1 cellular context compared by ENCODE assay signal in the genomic region with DNA sequence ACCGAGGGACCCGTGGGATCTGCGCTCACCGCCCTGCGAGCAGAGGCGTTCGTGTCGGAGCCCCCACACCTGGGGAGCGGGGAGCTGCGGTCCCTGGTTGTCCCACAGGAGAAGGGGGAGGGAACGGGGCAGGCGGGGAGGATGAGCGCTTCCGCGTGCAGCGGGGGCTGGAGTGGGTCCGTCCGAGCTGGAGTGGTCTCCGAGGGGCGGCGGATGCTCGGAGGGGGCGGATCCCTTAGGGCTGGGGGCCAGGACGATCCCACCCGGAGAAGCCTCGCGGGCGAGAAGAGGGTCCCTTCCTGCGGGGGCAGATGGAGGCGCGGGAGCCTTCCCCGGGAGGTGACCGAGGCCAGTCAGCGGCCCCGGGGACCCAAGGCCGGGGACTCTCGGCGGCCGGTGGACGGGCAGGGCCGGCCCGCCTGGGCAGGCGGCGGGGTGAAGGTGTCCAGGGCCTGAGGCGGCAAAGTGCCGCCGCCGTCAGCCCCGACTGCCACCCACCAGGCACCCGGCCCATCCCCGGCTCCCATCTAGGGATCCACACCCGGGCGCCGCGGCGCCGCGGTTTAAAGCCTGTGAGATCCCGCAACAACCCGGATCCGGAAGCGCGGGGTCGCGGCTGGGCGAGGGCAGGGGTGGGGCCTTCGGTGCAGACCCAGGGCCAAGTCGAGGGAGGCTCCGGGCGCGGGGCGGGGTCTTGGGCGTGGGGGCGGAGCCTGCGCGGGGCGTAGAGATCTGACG.
TF ChIP-seq lines count a peak whose summit lies in the region.

No MANE protein-coding gene starts in this region.

TF ChIP-seq in K562, 482 proteins besides CTCF, POLR2A, EP300 and RAD21 (continues in another document):
- TF ChIP-seq NELFE (IDR thresholded peaks at IDR 0.05; ENCODE audit: insufficient read depth, insufficient read length) (no peak), ZNF175 (CRISPR knock-in tag; IDR thresholded peaks at IDR 0.05; ENCODE audit: low read depth) (no peak), NRF1 (conservative IDR thresholded peaks at IDR 0.05 in 1 of 2, IDR thresholded peaks at IDR 0.05 in 1 of 2) (peak; percentile 87 to 88), CCAR2 (IDR thresholded peaks at IDR 0.05; ENCODE audit: low read depth, low read length) (no peak), ZKSCAN1 (IDR thresholded peaks at IDR 0.05; ENCODE audit: low read depth, low read length) (no peak), ZNF644 (tag; IDR thresholded peaks at IDR 0.05; ENCODE audit: low read depth) (no peak), MAZ (CRISPR knock-in tag; conservative IDR thresholded peaks at IDR 0.05 in 1 of 2, IDR thresholded peaks at IDR 0.05 in 1 of 2) (peak; percentile 40 to 56; a peak in 3 of 4 replicates), ZC3H11A (IDR thresholded peaks at IDR 0.05; ENCODE audit: low read depth, low read length) (no peak), NUFIP1 (IDR thresholded peaks at IDR 0.05; ENCODE audit: partially characterized antibody) (no peak), HMG20B (CRISPR knock-in tag; IDR thresholded peaks at IDR 0.05) (no peak), ZFP36 (IDR thresholded peaks at IDR 0.05; ENCODE audit: low read depth, low read length, partially characterized antibody) (no peak), FIP1L1 (IDR thresholded peaks at IDR 0.05; ENCODE audit: low read depth, low read length, poor library complexity, severe bottlenecking) (peak; percentile 59), LEF1 (IDR thresholded peaks at IDR 0.05) (no peak), ZNF766 (CRISPR knock-in tag; conservative IDR thresholded peaks at IDR 0.05) (0 out of 2 replicates have a peak, but pooled peaks have one; percentile 32), ETV5 (CRISPR knock-in tag; IDR thresholded peaks at IDR 0.05; ENCODE audit: low read depth) (no peak), ETV1 (tag; conservative IDR thresholded peaks at IDR 0.05; ENCODE audit: low read depth) (peak; percentile 48; the same call in 1 of the 2 replicates), TAF1 (IDR thresholded peaks at IDR 0.05; ENCODE audit: control insufficient read depth, extremely low read depth, insufficient read depth, low read length, severe bottlenecking) (peak; percentile 69), ETS2 (tag; IDR thresholded peaks at IDR 0.05; ENCODE audit: borderline replicate concordance, poor library complexity, severe bottlenecking) (no peak), NCOA4 (IDR thresholded peaks at IDR 0.05; ENCODE audit: partially characterized antibody) (no peak), ETV6 (IDR thresholded peaks at IDR 0.05; ENCODE audit: borderline replicate concordance in 1 of 2, low read depth in 2 of 2, low read length in 1 of 2) (no peak), ETV6 (CRISPR knock-in tag; IDR thresholded peaks at IDR 0.05; ENCODE audit: borderline replicate concordance) (no peak), RFX1 (IDR thresholded peaks at IDR 0.05) (no peak), ZC3H8 (IDR thresholded peaks at IDR 0.05) (no peak), SIN3B (IDR thresholded peaks at IDR 0.05; ENCODE audit: low read depth) (peak; percentile 87), YBX1 (IDR thresholded peaks at IDR 0.05) (no peak), KAT7 (CRISPR knock-in tag; IDR thresholded peaks at IDR 0.05; ENCODE audit: borderline replicate concordance) (peak; percentile 48; the same call in 1 of the 2 replicates), SIRT6 (IDR thresholded peaks at IDR 0.05; ENCODE audit: low read depth, low read length) (no peak), PHF8 (IDR thresholded peaks at IDR 0.05; ENCODE audit: borderline replicate concordance, low read length) (peak; percentile 85; the same call in 1 of the 2 replicates), IRF2 (CRISPR knock-in tag; IDR thresholded peaks at IDR 0.05) (no peak), NBN (IDR thresholded peaks at IDR 0.05; ENCODE audit: low read depth) (no peak), CHD4 (IDR thresholded peaks at IDR 0.05; ENCODE audit: insufficient read depth, insufficient replicate concordance, low read depth, low read length, poor library complexity, severe bottlenecking) (no peak), TAF7 (tag; IDR thresholded peaks at IDR 0.05) (no peak), XRCC3 (IDR thresholded peaks at IDR 0.05) (no peak), GABPB1 (CRISPR knock-in tag; IDR thresholded peaks at IDR 0.05) (peak; percentile 88), ZNF232 (CRISPR knock-in tag; IDR thresholded peaks at IDR 0.05) (peak; percentile 8; the same call in 1 of the 2 replicates)
- TF ChIP-seq, protein P1, sequence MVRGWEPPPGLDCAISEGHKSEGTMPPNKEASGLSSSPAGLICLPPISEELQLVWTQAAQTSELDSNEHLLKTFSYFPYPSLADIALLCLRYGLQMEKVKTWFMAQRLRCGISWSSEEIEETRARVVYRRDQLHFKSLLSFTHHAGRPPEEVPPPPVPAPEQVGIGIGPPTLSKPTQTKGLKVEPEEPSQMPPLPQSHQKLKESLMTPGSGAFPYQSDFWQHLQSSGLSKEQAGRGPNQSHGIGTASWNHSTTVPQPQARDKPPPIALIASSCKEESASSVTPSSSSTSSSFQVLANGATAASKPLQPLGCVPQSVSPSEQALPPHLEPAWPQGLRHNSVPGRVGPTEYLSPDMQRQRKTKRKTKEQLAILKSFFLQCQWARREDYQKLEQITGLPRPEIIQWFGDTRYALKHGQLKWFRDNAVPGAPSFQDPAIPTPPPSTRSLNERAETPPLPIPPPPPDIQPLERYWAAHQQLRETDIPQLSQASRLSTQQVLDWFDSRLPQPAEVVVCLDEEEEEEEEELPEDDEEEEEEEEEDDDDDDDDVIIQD (CRISPR knock-in tag; IDR thresholded peaks at IDR 0.05): no peak
- TF ChIP-seq, protein P2, sequence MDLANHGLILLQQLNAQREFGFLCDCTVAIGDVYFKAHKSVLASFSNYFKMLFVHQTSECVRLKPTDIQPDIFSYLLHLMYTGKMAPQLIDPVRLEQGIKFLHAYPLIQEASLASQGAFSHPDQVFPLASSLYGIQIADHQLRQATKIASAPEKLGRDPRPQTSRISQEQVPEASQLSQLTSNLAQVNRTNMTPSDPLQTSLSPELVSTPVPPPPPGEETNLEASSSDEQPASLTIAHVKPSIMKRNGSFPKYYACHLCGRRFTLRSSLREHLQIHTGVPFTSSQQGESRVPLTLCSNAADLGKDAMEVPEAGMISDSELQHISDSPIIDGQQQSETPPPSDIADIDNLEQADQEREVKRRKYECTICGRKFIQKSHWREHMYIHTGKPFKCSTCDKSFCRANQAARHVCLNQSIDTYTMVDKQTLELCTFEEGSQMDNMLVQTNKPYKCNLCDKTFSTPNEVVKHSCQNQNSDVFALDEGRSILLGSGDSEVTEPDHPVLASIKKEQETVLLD (IDR thresholded peaks at IDR 0.05): peak; percentile 24; the same call in 1 of the 2 replicates
- TF ChIP-seq, protein P3, sequence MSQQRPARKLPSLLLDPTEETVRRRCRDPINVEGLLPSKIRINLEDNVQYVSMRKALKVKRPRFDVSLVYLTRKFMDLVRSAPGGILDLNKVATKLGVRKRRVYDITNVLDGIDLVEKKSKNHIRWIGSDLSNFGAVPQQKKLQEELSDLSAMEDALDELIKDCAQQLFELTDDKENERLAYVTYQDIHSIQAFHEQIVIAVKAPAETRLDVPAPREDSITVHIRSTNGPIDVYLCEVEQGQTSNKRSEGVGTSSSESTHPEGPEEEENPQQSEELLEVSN (IDR thresholded peaks at IDR 0.05; ENCODE audit: borderline replicate concordance in 1 of 2, extremely low read depth in 1 of 2, insufficient read depth in 1 of 2, insufficient read length in 1 of 2, low read depth in 1 of 2, low read length in 1 of 2, poor library complexity in 1 of 2, severe bottlenecking in 1 of 2): peak in 1 of 2 experiments; percentile 7
- TF ChIP-seq, protein P4, sequence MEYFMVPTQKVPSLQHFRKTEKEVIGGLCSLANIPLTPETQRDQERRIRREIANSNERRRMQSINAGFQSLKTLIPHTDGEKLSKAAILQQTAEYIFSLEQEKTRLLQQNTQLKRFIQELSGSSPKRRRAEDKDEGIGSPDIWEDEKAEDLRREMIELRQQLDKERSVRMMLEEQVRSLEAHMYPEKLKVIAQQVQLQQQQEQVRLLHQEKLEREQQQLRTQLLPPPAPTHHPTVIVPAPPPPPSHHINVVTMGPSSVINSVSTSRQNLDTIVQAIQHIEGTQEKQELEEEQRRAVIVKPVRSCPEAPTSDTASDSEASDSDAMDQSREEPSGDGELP (CRISPR knock-in tag; IDR thresholded peaks at IDR 0.05; ENCODE audit: borderline replicate concordance): peak; percentile 42
- TF ChIP-seq, protein P5, sequence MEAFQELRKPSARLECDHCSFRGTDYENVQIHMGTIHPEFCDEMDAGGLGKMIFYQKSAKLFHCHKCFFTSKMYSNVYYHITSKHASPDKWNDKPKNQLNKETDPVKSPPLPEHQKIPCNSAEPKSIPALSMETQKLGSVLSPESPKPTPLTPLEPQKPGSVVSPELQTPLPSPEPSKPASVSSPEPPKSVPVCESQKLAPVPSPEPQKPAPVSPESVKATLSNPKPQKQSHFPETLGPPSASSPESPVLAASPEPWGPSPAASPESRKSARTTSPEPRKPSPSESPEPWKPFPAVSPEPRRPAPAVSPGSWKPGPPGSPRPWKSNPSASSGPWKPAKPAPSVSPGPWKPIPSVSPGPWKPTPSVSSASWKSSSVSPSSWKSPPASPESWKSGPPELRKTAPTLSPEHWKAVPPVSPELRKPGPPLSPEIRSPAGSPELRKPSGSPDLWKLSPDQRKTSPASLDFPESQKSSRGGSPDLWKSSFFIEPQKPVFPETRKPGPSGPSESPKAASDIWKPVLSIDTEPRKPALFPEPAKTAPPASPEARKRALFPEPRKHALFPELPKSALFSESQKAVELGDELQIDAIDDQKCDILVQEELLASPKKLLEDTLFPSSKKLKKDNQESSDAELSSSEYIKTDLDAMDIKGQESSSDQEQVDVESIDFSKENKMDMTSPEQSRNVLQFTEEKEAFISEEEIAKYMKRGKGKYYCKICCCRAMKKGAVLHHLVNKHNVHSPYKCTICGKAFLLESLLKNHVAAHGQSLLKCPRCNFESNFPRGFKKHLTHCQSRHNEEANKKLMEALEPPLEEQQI (IDR thresholded peaks at IDR 0.05): no peak
- TF ChIP-seq, protein P6, sequence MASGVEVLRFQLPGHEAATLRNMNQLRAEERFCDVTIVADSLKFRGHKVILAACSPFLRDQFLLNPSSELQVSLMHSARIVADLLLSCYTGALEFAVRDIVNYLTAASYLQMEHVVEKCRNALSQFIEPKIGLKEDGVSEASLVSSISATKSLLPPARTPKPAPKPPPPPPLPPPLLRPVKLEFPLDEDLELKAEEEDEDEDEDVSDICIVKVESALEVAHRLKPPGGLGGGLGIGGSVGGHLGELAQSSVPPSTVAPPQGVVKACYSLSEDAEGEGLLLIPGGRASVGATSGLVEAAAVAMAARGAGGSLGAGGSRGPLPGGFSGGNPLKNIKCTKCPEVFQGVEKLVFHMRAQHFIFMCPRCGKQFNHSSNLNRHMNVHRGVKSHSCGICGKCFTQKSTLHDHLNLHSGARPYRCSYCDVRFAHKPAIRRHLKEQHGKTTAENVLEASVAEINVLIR (CRISPR knock-in tag; IDR thresholded peaks at IDR 0.05): no peak
- TF ChIP-seq, protein P7, sequence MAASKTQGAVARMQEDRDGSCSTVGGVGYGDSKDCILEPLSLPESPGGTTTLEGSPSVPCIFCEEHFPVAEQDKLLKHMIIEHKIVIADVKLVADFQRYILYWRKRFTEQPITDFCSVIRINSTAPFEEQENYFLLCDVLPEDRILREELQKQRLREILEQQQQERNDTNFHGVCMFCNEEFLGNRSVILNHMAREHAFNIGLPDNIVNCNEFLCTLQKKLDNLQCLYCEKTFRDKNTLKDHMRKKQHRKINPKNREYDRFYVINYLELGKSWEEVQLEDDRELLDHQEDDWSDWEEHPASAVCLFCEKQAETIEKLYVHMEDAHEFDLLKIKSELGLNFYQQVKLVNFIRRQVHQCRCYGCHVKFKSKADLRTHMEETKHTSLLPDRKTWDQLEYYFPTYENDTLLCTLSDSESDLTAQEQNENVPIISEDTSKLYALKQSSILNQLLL (CRISPR knock-in tag; IDR thresholded peaks at IDR 0.05; ENCODE audit: borderline replicate concordance): no peak
- TF ChIP-seq, protein P8, sequence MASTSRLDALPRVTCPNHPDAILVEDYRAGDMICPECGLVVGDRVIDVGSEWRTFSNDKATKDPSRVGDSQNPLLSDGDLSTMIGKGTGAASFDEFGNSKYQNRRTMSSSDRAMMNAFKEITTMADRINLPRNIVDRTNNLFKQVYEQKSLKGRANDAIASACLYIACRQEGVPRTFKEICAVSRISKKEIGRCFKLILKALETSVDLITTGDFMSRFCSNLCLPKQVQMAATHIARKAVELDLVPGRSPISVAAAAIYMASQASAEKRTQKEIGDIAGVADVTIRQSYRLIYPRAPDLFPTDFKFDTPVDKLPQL (IDR thresholded peaks at IDR 0.05; ENCODE audit: extremely low read depth, insufficient read length): no peak
- TF ChIP-seq, protein P9, sequence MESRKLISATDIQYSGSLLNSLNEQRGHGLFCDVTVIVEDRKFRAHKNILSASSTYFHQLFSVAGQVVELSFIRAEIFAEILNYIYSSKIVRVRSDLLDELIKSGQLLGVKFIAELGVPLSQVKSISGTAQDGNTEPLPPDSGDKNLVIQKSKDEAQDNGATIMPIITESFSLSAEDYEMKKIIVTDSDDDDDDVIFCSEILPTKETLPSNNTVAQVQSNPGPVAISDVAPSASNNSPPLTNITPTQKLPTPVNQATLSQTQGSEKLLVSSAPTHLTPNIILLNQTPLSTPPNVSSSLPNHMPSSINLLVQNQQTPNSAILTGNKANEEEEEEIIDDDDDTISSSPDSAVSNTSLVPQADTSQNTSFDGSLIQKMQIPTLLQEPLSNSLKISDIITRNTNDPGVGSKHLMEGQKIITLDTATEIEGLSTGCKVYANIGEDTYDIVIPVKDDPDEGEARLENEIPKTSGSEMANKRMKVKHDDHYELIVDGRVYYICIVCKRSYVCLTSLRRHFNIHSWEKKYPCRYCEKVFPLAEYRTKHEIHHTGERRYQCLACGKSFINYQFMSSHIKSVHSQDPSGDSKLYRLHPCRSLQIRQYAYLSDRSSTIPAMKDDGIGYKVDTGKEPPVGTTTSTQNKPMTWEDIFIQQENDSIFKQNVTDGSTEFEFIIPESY (CRISPR knock-in tag; IDR thresholded peaks at IDR 0.05): no peak
- TF ChIP-seq, protein P10, sequence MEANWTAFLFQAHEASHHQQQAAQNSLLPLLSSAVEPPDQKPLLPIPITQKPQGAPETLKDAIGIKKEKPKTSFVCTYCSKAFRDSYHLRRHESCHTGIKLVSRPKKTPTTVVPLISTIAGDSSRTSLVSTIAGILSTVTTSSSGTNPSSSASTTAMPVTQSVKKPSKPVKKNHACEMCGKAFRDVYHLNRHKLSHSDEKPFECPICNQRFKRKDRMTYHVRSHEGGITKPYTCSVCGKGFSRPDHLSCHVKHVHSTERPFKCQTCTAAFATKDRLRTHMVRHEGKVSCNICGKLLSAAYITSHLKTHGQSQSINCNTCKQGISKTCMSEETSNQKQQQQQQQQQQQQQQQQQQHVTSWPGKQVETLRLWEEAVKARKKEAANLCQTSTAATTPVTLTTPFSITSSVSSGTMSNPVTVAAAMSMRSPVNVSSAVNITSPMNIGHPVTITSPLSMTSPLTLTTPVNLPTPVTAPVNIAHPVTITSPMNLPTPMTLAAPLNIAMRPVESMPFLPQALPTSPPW (CRISPR knock-in tag; IDR thresholded peaks at IDR 0.05): peak; percentile 78
